ENCODE assay signal across 17 cellular contexts in genomic region chrX:109362101-109362500, GRCh38.
"Had no signal": no experiment of that assay in that cellular context is flagged by ENCODE, and none has a peak within 500 bp of the region (broad histone marks: within the 10 kb centered on the region; RNA-seq: fewer than 3 reads in every experiment).

No MANE protein-coding gene starts in this region.

- H3K36me3 ChIP-seq: stomach, thoracic aorta, transverse colon had no signal

- H3K4me1 Mint-ChIP-seq: naive thymus-derived CD4-positive, alpha-beta T cell had no signal

- H3K27ac ChIP-seq: hepatocyte, stomach, thoracic aorta, transverse colon had no signal

- H3K27ac Mint-ChIP-seq: dendritic cell treated with granulocyte-macrophage colony-stimulating factor and Interleukin-4, amounts not matched to agents 40 ng/mL and 50 ng/mL, for 4 days; effector memory CD8-positive, alpha-beta T cell; naive thymus-derived CD4-positive, alpha-beta T cell had no signal

- H3K36me3 Mint-ChIP-seq: naive thymus-derived CD4-positive, alpha-beta T cell had no signal

- H3K4me3 Mint-ChIP-seq: dendritic cell treated with granulocyte-macrophage colony-stimulating factor and Interleukin-4, amounts not matched to agents 40 ng/mL and 50 ng/mL, for 4 days; effector memory CD8-positive, alpha-beta T cell; naive thymus-derived CD4-positive, alpha-beta T cell had no signal

- H3K4me2 ChIP-seq: hepatocyte had no signal

- H3K79me2 ChIP-seq: hepatocyte had no signal

- H3K9me3 Mint-ChIP-seq: dendritic cell treated with granulocyte-macrophage colony-stimulating factor and Interleukin-4, amounts not matched to agents 40 ng/mL and 50 ng/mL, for 4 days; effector memory CD8-positive, alpha-beta T cell had no signal

- ATAC-seq: effector memory CD8-positive, alpha-beta T cell; left colon; left ventricle myocardium superior; naive thymus-derived CD4-positive, alpha-beta T cell; sciatic nerve had no signal

- DNase-seq: effector memory CD8-positive, alpha-beta T cell; foreskin melanocyte; head of caudate nucleus; left colon; left ventricle myocardium superior; mesendoderm; naive thymus-derived CD4-positive, alpha-beta T cell; posterior cingulate gyrus; stimulated activated CD4-positive, alpha-beta T cell treated with anti-CD3 and anti-CD28 coated beads, Interleukin-2, amount 100 ng/mL, for 24 hours; stimulated activated naive CD4-positive, alpha-beta T cell; stomach; substantia nigra; transverse colon had no signal

- H3K4me3 ChIP-seq: hepatocyte, stomach, thoracic aorta, transverse colon had no signal

- H3K4me1 ChIP-seq: stomach, transverse colon had no signal

- H3K27me3 ChIP-seq: hepatocyte, transverse colon had no signal

- H3K9me3 ChIP-seq: thoracic aorta, transverse colon had no signal

- H3K27me3 Mint-ChIP-seq: dendritic cell treated with granulocyte-macrophage colony-stimulating factor and Interleukin-4, amounts not matched to agents 40 ng/mL and 50 ng/mL, for 4 days; effector memory CD8-positive, alpha-beta T cell had no signal

- H2AFZ ChIP-seq: hepatocyte had no signal
